In genomic region chr15:85172846-85173490, GRCh38 we compare ENCODE assay signal across 18 cellular contexts.
A peak's percentile ranks its signal among the peaks of the same experiment; 100 is the strongest.
DNase-seq lines count a peak whose midpoint lies in the region; ATAC-seq, FAIRE-seq and TF ChIP-seq lines count a peak whose summit lies in the region.
"Had no signal": no experiment of that assay in that cellular context is flagged by ENCODE, and none has a peak within 500 bp of the region (broad histone marks: within the 10 kb centered on the region; RNA-seq: fewer than 3 reads in every experiment).

No MANE protein-coding gene starts in this region.

- no peak overlapping the region for H3K4me3 Mint-ChIP-seq in activated CD8-positive, alpha-beta memory T cell treated with anti-CD3 and anti-CD28 coated beads, Interleukin-2, amount 10 ng/mL, durations not matched to agents 7 days and 5 days
- H3K4me3 Mint-ChIP-seq: CD14-positive monocyte had no signal

- H3K9ac ChIP-seq in keratinocyte (ENCODE audit: control insufficient read depth, extremely low read depth, insufficient read depth, low read length) = no peak overlapping the region

- H3K4me1 ChIP-seq in keratinocyte (ENCODE audit: control insufficient read depth, extremely low read depth, insufficient read depth, low read length) = peaks cover 10% of the 10 kb centered on the region

- H3K9me1 ChIP-seq in keratinocyte (ENCODE audit: control insufficient read depth, extremely low read depth, insufficient read depth, low read length) = no peaks in the 10 kb centered on the region

- no peaks in the 10 kb centered on the region for H4K20me1 ChIP-seq in keratinocyte (ENCODE audit: control insufficient read depth, extremely low read depth, insufficient read depth, low read length)

- no peak for ATAC-seq in activated CD8-positive, alpha-beta memory T cell treated with anti-CD3 and anti-CD28 coated beads, Interleukin-2, amount 10 ng/mL, durations not matched to agents 7 days and 5 days

- peaks cover 7% of the 10 kb centered on the region for H3K9me3 ChIP-seq in keratinocyte (ENCODE audit: control insufficient read depth, low read depth, low read length)

- no peaks in the 10 kb centered on the region for H3K79me2 ChIP-seq in keratinocyte (ENCODE audit: control insufficient read depth, insufficient read depth, low read length)

- H3K36me3 ChIP-seq in bronchial epithelial cell (ENCODE audit: control insufficient read depth, insufficient read depth, low read length) (no peaks in the 10 kb centered on the region), keratinocyte (ENCODE audit: control insufficient read depth in 2 of 2, extremely low read depth in 1 of 2, insufficient read depth in 2 of 2, low read length in 2 of 2) (no peaks in the 10 kb centered on the region)

- no peak overlapping the region for H3K4me3 ChIP-seq in bronchial epithelial cell (ENCODE audit: low read depth, low read length)
- H3K4me3 ChIP-seq in keratinocyte (ENCODE audit: control insufficient read depth in 2 of 3, extremely low read depth in 1 of 3, insufficient read depth in 2 of 3, low read depth in 1 of 3, low read length in 3 of 3) = no peak overlapping the region

- no peak overlapping the region for H3K27ac Mint-ChIP-seq in activated CD8-positive, alpha-beta memory T cell treated with anti-CD3 and anti-CD28 coated beads, Interleukin-2, amount 10 ng/mL, durations not matched to agents 7 days and 5 days
- H3K27ac Mint-ChIP-seq: CD14-positive monocyte had no signal

- no peak overlapping the region for H2AFZ ChIP-seq in keratinocyte (ENCODE audit: control insufficient read depth, low read length)

- CTCF ChIA-PET in activated CD8-positive, alpha-beta memory T cell treated with anti-CD3 and anti-CD28 coated beads, Interleukin-2, amount 10 ng/mL, durations not matched to agents 7 days and 5 days (lab: Charles Lee) = no interaction called here

- H3K36me3 Mint-ChIP-seq in activated CD8-positive, alpha-beta memory T cell treated with anti-CD3 and anti-CD28 coated beads, Interleukin-2, amount 10 ng/mL, durations not matched to agents 7 days and 5 days = peaks cover 3% of the 10 kb centered on the region
- H3K36me3 Mint-ChIP-seq: CD14-positive monocyte had no signal

- H3K4me2 ChIP-seq in keratinocyte (ENCODE audit: control insufficient read depth, extremely low read depth, insufficient read depth, low read depth, low read length) = no peak overlapping the region

- H3K9me3 Mint-ChIP-seq in activated CD8-positive, alpha-beta memory T cell treated with anti-CD3 and anti-CD28 coated beads, Interleukin-2, amount 10 ng/mL, durations not matched to agents 7 days and 5 days (ENCODE audit: low read depth) = no peaks in the 10 kb centered on the region

- peaks cover 31% of the 10 kb centered on the region for H3K27me3 Mint-ChIP-seq in activated CD8-positive, alpha-beta memory T cell treated with anti-CD3 and anti-CD28 coated beads, Interleukin-2, amount 10 ng/mL, durations not matched to agents 7 days and 5 days

- dilution Hi-C loops in keratinocyte (cut with MboI; ENCODE audit: extremely low pct_ligation_motif_present, low sequenced_read_pairs) = no loop called here

- DNase-seq in ELR (ENCODE audit: low read depth) (peak; percentile 30), NCI-H82 (lab: John Stamatoyannopoulos, UW) (peak; percentile 73), bronchial epithelial cell (ENCODE audit: low read depth) (peak; percentile 53), keratinocyte (ENCODE audit: low read depth, low spot score) (no peak), dermis blood vessel endothelial cell (no peak), SW480 (ENCODE audit: low spot score) (no peak)
- no peak for DNase-seq in activated CD8-positive, alpha-beta memory T cell treated with anti-CD3 and anti-CD28 coated beads, Interleukin-2, amount 10 ng/mL, durations not matched to agents 7 days and 5 days
- DNase-seq: ACHN, AML-193, H7, NCI-H1048, NCI-H1436 treated with DMSO at 0.1 percent for 48 hours, NCI-H2081, NCI-H510A, RPMI8226 had no signal

- peaks cover 4% of the 10 kb centered on the region for H3K4me1 Mint-ChIP-seq in activated CD8-positive, alpha-beta memory T cell treated with anti-CD3 and anti-CD28 coated beads, Interleukin-2, amount 10 ng/mL, durations not matched to agents 7 days and 5 days
- H3K4me1 Mint-ChIP-seq: CD14-positive monocyte had no signal

- H3K27me3 ChIP-seq in bronchial epithelial cell (ENCODE audit: control insufficient read depth, insufficient read depth, low read length) = no peaks in the 10 kb centered on the region
- H3K27me3 ChIP-seq in keratinocyte (ENCODE audit: control insufficient read depth, extremely low read depth, insufficient read depth, low read length) = no peaks in the 10 kb centered on the region

- FAIRE-seq in bronchial epithelial cell (lab: Jason Lieb, UNC) (no peak), keratinocyte (lab: Jason Lieb, UNC) (peak; percentile 29)
- FAIRE-seq: GM19239 had no signal

- no peak for TF ChIP-seq CTCF in bronchial epithelial cell (IDR thresholded peaks at IDR 0.05; ENCODE audit: insufficient read depth, low read length, severe bottlenecking)
- TF ChIP-seq CTCF in keratinocyte (optimal IDR thresholded peaks at IDR 0.05 in 1 of 3, IDR thresholded peaks at IDR 0.05 in 1 of 3, conservative IDR thresholded peaks at IDR 0.05 in 1 of 3; ENCODE audit: extremely low read depth in 1 of 3, insufficient read depth in 2 of 3, low read length in 3 of 3) = no peak

- no peak overlapping the region for H3K27ac ChIP-seq in keratinocyte (ENCODE audit: control insufficient read depth, insufficient read depth, low read length)
- H3K27ac ChIP-seq: HL-60 had no signal

Comparison
In these comparisons a context has a peak if more than half of its experiments do, and no peak if none do; other contexts are left out.
1. DNase-seq: peak in ELR (single experiment), NCI-H82 (single experiment) and bronchial epithelial cell (single experiment); none in keratinocyte (single experiment), activated CD8-positive, alpha-beta memory T cell treated with anti-CD3 and anti-CD28 coated beads, Interleukin-2, amount 10 ng/mL, durations not matched to agents 7 days and 5 days (single experiment), dermis blood vessel endothelial cell (single experiment) and SW480 (single experiment).